Comparison of ENCODE assay signal across 1 cellular context in genomic region chr13:102897371-102898138, GRCh38.
TF ChIP-seq lines count a peak whose summit lies in the region.

No MANE protein-coding gene starts in this region.

TF ChIP-seq in H1, 55 proteins besides CTCF, POLR2A, EP300 and RAD21 (continued from another document):
- no peak for TF ChIP-seq CREB1 (IDR thresholded peaks at IDR 0.05)
